ENCODE assay signal across 24 cellular contexts in genomic region chr4:105972946-105973621, GRCh38.
"Had no signal": no experiment of that assay in that cellular context is flagged by ENCODE, and none has a peak within 500 bp of the region (broad histone marks: within the 10 kb centered on the region; RNA-seq: fewer than 3 reads in every experiment).

No MANE protein-coding gene starts in this region.

- H3K36me3 ChIP-seq: heart left ventricle, right lobe of liver, upper lobe of left lung, vagina had no signal

- H3K4me3 ChIP-seq: dorsolateral prefrontal cortex, heart left ventricle, lung, psoas muscle, right lobe of liver, tibial artery, upper lobe of left lung, vagina had no signal

- H3K9me3 ChIP-seq: heart left ventricle, psoas muscle, right lobe of liver, tibial artery, upper lobe of left lung, vagina had no signal

- ATAC-seq: esophagus mucosa; heart left ventricle; left ventricle myocardium superior; psoas muscle; right lobe of liver; stimulated activated effector memory CD8-positive, alpha-beta T cell treated with anti-CD3 and anti-CD28 coated beads, Interleukin-12 subunit alpha, Interleukin-12 subunit beta, amount 100 ng/mL, for 72 hours had no signal

- H3K27ac ChIP-seq: dorsolateral prefrontal cortex, heart left ventricle, parathyroid adenoma, psoas muscle, right lobe of liver, tibial artery, upper lobe of left lung, vagina had no signal

- H3K4me1 ChIP-seq: parathyroid adenoma, right lobe of liver, upper lobe of left lung, vagina had no signal

- H3K9me3 Mint-ChIP-seq: stimulated activated effector memory CD8-positive, alpha-beta T cell treated with anti-CD3 and anti-CD28 coated beads, Interleukin-12 subunit alpha, Interleukin-12 subunit beta, amount 100 ng/mL, for 72 hours had no signal

- DNase-seq: cortex of kidney; dorsolateral prefrontal cortex; effector CD8-positive, alpha-beta T cell; heart left ventricle; hippocampal formation; islet precursor cell; left ventricle myocardium superior; mesenchymal stem cell; midbrain; naive B cell; psoas muscle; retina; right lobe of liver; stimulated activated CD4-positive, alpha-beta T cell treated with anti-CD3 and anti-CD28 coated beads, Interleukin-4, amount 100 ng/mL, for 1 hour; stimulated activated CD8-positive, alpha-beta memory T cell treated with anti-CD3 and anti-CD28 coated beads, Interleukin-4, amount 100 ng/mL, for 48 hours; tibial artery; upper lobe of left lung had no signal

- H3K36me3 Mint-ChIP-seq: naive B cell; stimulated activated effector memory CD8-positive, alpha-beta T cell treated with anti-CD3 and anti-CD28 coated beads, Interleukin-12 subunit alpha, Interleukin-12 subunit beta, amount 100 ng/mL, for 72 hours had no signal

- H2AFZ ChIP-seq: parathyroid adenoma had no signal

- H3K27ac Mint-ChIP-seq: naive B cell; nephron; stimulated activated effector memory CD8-positive, alpha-beta T cell treated with anti-CD3 and anti-CD28 coated beads, Interleukin-12 subunit alpha, Interleukin-12 subunit beta, amount 100 ng/mL, for 72 hours; stimulated activated naive CD8-positive, alpha-beta T cell treated with anti-CD3 and anti-CD28 coated beads, Interleukin-15, Interleukin-2, amounts not matched to agents 100 ng/mL and 50 ng/mL, for 24 hours had no signal

- H3K4me3 Mint-ChIP-seq: naive B cell; nephron; stimulated activated effector memory CD8-positive, alpha-beta T cell treated with anti-CD3 and anti-CD28 coated beads, Interleukin-12 subunit alpha, Interleukin-12 subunit beta, amount 100 ng/mL, for 72 hours; stimulated activated naive CD8-positive, alpha-beta T cell treated with anti-CD3 and anti-CD28 coated beads, Interleukin-15, Interleukin-2, amounts not matched to agents 100 ng/mL and 50 ng/mL, for 24 hours had no signal

- H3K4me1 Mint-ChIP-seq: naive B cell; stimulated activated effector memory CD8-positive, alpha-beta T cell treated with anti-CD3 and anti-CD28 coated beads, Interleukin-12 subunit alpha, Interleukin-12 subunit beta, amount 100 ng/mL, for 72 hours had no signal

- H3K79me2 ChIP-seq: parathyroid adenoma had no signal

- H3K27me3 ChIP-seq: dorsolateral prefrontal cortex, heart left ventricle, right lobe of liver, tibial artery, upper lobe of left lung, vagina had no signal

- H3K9ac ChIP-seq: parathyroid adenoma had no signal
